Comparison of ENCODE assay signal across 1 cellular context in the genomic region with DNA sequence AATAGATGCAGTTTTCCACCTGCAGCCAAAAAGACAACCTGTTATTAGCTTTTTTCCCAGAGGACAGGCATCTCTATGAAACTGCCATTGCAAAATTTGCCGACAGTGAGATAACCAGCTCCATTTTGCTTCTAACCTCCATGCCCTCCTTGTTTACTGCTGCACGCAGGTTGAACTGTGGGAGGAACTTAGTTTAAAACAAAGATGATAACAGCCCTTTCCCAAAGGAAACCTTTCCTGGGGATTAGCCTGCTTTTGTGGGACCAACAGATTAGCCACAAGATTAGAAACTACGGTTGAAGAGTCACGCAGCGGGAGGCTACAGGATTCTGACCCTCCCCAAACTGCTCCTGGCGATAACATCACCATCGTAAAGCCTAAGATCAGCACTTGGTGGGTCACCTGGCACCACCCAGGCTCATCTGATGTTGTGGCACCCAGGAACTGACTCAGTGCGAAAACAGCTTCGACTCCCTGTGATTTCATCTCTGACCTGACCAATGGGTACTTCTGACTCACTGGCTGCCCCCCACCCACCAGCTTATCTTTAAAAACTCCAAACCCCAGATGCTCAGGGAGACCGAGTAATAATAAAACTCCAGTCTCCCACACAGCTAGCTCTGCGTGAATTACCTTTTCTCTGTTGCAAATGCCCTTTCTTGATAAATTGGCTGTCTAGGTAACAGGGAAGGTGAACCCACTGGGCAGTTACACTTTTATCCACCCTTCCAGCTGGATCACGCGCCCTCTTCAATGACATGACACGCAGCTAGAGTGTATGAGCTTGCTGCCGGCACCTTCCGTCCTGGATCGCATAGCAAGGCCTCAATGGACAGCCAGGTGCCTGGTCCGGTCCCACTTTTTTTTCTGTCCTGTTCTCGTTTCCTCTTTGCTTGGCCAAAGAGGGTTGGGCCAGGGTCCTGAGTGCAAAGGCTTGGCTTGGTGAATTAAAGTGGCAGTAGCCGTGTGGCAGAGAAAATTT.
TF ChIP-seq lines count a peak whose summit lies in the region.

No MANE protein-coding gene starts in this region.

TF ChIP-seq in K562, 482 proteins besides CTCF, POLR2A, EP300 and RAD21 (continued from another document and continues in another):
- TF ChIP-seq, protein P1, sequence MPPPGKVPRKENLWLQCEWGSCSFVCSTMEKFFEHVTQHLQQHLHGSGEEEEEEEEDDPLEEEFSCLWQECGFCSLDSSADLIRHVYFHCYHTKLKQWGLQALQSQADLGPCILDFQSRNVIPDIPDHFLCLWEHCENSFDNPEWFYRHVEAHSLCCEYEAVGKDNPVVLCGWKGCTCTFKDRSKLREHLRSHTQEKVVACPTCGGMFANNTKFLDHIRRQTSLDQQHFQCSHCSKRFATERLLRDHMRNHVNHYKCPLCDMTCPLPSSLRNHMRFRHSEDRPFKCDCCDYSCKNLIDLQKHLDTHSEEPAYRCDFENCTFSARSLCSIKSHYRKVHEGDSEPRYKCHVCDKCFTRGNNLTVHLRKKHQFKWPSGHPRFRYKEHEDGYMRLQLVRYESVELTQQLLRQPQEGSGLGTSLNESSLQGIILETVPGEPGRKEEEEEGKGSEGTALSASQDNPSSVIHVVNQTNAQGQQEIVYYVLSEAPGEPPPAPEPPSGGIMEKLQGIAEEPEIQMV (tag; conservative IDR thresholded peaks at IDR 0.05; ENCODE audit: low read depth), result no peak
- TF ChIP-seq ATF3 (IDR thresholded peaks at IDR 0.05), result peak; percentile 56; the same call in 1 of the 2 replicates
- 0 out of 2 replicates have a peak, but pooled peaks have one; percentile 50 for TF ChIP-seq ATF3 (CRISPR knock-in tag; conservative IDR thresholded peaks at IDR 0.05)
- no peak for TF ChIP-seq PCBP1 (IDR thresholded peaks at IDR 0.05; ENCODE audit: low read depth, low read length, poor library complexity, severe bottlenecking)
- TF ChIP-seq SP1 (CRISPR knock-in tag; IDR thresholded peaks at IDR 0.05), result peak; percentile 54; the same call in 1 of the 2 replicates
- TF ChIP-seq ELK3 (CRISPR knock-in tag; IDR thresholded peaks at IDR 0.05), result no peak
- no peak for TF ChIP-seq MBD2 (IDR thresholded peaks at IDR 0.05; ENCODE audit: borderline replicate concordance, low read depth)
- TF ChIP-seq CXXC5 (CRISPR knock-in tag; IDR thresholded peaks at IDR 0.05), result 0 out of 2 replicates have a peak, but pooled peaks have one; percentile 4
- TF ChIP-seq LEF1 (IDR thresholded peaks at IDR 0.05), result 0 out of 2 replicates have a peak, but pooled peaks have one; percentile 8
- peak; percentile 59 for TF ChIP-seq GATA2 (CRISPR knock-in tag; IDR thresholded peaks at IDR 0.05)
- TF ChIP-seq HDAC1 (IDR thresholded peaks at IDR 0.05), result 0 out of 4 replicates have a peak, but pooled peaks of 1 of the 2 experiments have one; percentile 32
- TF ChIP-seq ZNF655 (CRISPR knock-in tag; IDR thresholded peaks at IDR 0.05), result no peak
- TF ChIP-seq, protein P2, sequence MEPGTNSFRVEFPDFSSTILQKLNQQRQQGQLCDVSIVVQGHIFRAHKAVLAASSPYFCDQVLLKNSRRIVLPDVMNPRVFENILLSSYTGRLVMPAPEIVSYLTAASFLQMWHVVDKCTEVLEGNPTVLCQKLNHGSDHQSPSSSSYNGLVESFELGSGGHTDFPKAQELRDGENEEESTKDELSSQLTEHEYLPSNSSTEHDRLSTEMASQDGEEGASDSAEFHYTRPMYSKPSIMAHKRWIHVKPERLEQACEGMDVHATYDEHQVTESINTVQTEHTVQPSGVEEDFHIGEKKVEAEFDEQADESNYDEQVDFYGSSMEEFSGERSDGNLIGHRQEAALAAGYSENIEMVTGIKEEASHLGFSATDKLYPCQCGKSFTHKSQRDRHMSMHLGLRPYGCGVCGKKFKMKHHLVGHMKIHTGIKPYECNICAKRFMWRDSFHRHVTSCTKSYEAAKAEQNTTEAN (CRISPR knock-in tag; IDR thresholded peaks at IDR 0.05), result no peak
- peak; percentile 74 for TF ChIP-seq DPF2 (IDR thresholded peaks at IDR 0.05)
- TF ChIP-seq FOXK1 (CRISPR knock-in tag; IDR thresholded peaks at IDR 0.05; ENCODE audit: borderline replicate concordance), result 0 out of 2 replicates have a peak, but pooled peaks have one; percentile 22
- TF ChIP-seq ZNF184 (CRISPR knock-in tag; IDR thresholded peaks at IDR 0.05), result no peak
- TF ChIP-seq ZEB2 (IDR thresholded peaks at IDR 0.05), result 0 out of 2 replicates have a peak, but pooled peaks have one; percentile 57
- no peak for TF ChIP-seq POLR2G (IDR thresholded peaks at IDR 0.05; ENCODE audit: low read depth, low read length)
- TF ChIP-seq, protein P3, sequence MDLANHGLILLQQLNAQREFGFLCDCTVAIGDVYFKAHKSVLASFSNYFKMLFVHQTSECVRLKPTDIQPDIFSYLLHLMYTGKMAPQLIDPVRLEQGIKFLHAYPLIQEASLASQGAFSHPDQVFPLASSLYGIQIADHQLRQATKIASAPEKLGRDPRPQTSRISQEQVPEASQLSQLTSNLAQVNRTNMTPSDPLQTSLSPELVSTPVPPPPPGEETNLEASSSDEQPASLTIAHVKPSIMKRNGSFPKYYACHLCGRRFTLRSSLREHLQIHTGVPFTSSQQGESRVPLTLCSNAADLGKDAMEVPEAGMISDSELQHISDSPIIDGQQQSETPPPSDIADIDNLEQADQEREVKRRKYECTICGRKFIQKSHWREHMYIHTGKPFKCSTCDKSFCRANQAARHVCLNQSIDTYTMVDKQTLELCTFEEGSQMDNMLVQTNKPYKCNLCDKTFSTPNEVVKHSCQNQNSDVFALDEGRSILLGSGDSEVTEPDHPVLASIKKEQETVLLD (IDR thresholded peaks at IDR 0.05), result peak; percentile 22; the same call in 1 of the 2 replicates
- TF ChIP-seq FOXK2 (conservative IDR thresholded peaks at IDR 0.05 in 1 of 2, IDR thresholded peaks at IDR 0.05 in 1 of 2; ENCODE audit: low read depth in 2 of 2), result peak in 1 of 2 experiments; percentile 64; a peak in 2 of 4 replicates
- TF ChIP-seq MCM5 (IDR thresholded peaks at IDR 0.05; ENCODE audit: low read depth), result no peak
- peak; percentile 83 for TF ChIP-seq CTBP1 (IDR thresholded peaks at IDR 0.05; ENCODE audit: borderline replicate concordance)
- TF ChIP-seq ZNF512 (tag; IDR thresholded peaks at IDR 0.05), result no peak
- no peak for TF ChIP-seq ZNF140 (CRISPR knock-in tag; IDR thresholded peaks at IDR 0.05)
- TF ChIP-seq, protein P4, sequence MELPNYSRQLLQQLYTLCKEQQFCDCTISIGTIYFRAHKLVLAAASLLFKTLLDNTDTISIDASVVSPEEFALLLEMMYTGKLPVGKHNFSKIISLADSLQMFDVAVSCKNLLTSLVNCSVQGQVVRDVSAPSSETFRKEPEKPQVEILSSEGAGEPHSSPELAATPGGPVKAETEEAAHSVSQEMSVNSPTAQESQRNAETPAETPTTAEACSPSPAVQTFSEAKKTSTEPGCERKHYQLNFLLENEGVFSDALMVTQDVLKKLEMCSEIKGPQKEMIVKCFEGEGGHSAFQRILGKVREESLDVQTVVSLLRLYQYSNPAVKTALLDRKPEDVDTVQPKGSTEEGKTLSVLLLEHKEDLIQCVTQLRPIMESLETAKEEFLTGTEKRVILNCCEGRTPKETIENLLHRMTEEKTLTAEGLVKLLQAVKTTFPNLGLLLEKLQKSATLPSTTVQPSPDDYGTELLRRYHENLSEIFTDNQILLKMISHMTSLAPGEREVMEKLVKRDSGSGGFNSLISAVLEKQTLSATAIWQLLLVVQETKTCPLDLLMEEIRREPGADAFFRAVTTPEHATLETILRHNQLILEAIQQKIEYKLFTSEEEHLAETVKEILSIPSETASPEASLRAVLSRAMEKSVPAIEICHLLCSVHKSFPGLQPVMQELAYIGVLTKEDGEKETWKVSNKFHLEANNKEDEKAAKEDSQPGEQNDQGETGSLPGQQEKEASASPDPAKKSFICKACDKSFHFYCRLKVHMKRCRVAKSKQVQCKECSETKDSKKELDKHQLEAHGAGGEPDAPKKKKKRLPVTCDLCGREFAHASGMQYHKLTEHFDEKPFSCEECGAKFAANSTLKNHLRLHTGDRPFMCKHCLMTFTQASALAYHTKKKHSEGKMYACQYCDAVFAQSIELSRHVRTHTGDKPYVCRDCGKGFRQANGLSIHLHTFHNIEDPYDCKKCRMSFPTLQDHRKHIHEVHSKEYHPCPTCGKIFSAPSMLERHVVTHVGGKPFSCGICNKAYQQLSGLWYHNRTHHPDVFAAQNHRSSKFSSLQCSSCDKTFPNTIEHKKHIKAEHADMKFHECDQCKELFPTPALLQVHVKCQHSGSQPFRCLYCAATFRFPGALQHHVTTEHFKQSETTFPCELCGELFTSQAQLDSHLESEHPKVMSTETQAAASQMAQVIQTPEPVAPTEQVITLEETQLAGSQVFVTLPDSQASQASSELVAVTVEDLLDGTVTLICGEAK (IDR thresholded peaks at IDR 0.05), result no peak
- TF ChIP-seq, protein P4 (CRISPR knock-in tag; IDR thresholded peaks at IDR 0.05), result no peak
- TF ChIP-seq, protein P5, sequence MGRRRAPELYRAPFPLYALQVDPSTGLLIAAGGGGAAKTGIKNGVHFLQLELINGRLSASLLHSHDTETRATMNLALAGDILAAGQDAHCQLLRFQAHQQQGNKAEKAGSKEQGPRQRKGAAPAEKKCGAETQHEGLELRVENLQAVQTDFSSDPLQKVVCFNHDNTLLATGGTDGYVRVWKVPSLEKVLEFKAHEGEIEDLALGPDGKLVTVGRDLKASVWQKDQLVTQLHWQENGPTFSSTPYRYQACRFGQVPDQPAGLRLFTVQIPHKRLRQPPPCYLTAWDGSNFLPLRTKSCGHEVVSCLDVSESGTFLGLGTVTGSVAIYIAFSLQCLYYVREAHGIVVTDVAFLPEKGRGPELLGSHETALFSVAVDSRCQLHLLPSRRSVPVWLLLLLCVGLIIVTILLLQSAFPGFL (CRISPR knock-in tag; IDR thresholded peaks at IDR 0.05), result 0 out of 2 replicates have a peak, but pooled peaks have one; percentile 52
- TF ChIP-seq, protein P6, sequence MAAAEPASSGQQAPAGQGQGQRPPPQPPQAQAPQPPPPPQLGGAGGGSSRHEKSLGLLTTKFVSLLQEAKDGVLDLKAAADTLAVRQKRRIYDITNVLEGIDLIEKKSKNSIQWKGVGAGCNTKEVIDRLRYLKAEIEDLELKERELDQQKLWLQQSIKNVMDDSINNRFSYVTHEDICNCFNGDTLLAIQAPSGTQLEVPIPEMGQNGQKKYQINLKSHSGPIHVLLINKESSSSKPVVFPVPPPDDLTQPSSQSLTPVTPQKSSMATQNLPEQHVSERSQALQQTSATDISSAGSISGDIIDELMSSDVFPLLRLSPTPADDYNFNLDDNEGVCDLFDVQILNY (CRISPR knock-in tag; IDR thresholded peaks at IDR 0.05), result 0 out of 2 replicates have a peak, but pooled peaks have one; percentile 7
